Comparison of ENCODE assay signal across 31 cellular contexts in genomic region chr2:212448698-212449097, GRCh38.
A peak's percentile ranks its signal among the peaks of the same experiment; 100 is the strongest.
DNase-seq lines count a peak whose midpoint lies in the region; ATAC-seq, FAIRE-seq and TF ChIP-seq lines count a peak whose summit lies in the region.
"Had no signal": no experiment of that assay in that cellular context is flagged by ENCODE, and none has a peak within 500 bp of the region (broad histone marks: within the 10 kb centered on the region; RNA-seq: fewer than 3 reads in every experiment).

No MANE protein-coding gene starts in this region.

- H4K20me1 ChIP-seq in keratinocyte (ENCODE audit: control insufficient read depth, extremely low read depth, insufficient read depth, low read length): no peaks in the 10 kb centered on the region
- H4K20me1 ChIP-seq in smooth muscle cell (ENCODE audit: low read depth): no peaks in the 10 kb centered on the region
- no peaks in the 10 kb centered on the region for H4K20me1 ChIP-seq in GM23338 (replicated peaks; ENCODE audit: insufficient read depth)

- no peak for ATAC-seq in GM23338
- ATAC-seq in HG03460 (IDR thresholded peaks at IDR 0.05; ENCODE audit: unreplicated experiment): no peak
- ATAC-seq: activated CD8-positive, alpha-beta T cell treated with anti-CD3 and anti-CD28 coated beads, Interleukin-2, amount 10 ng/mL, durations not matched to agents 7 days and 5 days; left ventricle myocardium superior; stimulated activated effector memory CD8-positive, alpha-beta T cell treated with anti-CD3 and anti-CD28 coated beads, Interleukin-12 subunit alpha, Interleukin-12 subunit beta, amount 100 ng/mL, for 72 hours had no signal

- H3K79me2 ChIP-seq in keratinocyte (ENCODE audit: control insufficient read depth, insufficient read depth, low read length) (no peaks in the 10 kb centered on the region), smooth muscle cell (ENCODE audit: low read depth) (no peaks in the 10 kb centered on the region), GM23338 (replicated peaks; ENCODE audit: insufficient read depth) (no peaks in the 10 kb centered on the region)

- 92% methylated on average over 1 of the region's 1 CpG for WGBS in smooth muscle cell (ENCODE audit: low lambda C conversion rate)

- H3K27ac ChIP-seq in keratinocyte (ENCODE audit: control insufficient read depth, insufficient read depth, low read length): no peak overlapping the region
- H3K27ac ChIP-seq in smooth muscle cell (ENCODE audit: low read depth): no peak overlapping the region
- H3K27ac ChIP-seq in GM23338 (ENCODE audit: low read depth): no peak overlapping the region
- H3K27ac ChIP-seq: adrenal gland, cardiac muscle cell, transverse colon, VCaP had no signal

- no peak overlapping the region for H3K4me3 ChIP-seq in keratinocyte (ENCODE audit: control insufficient read depth in 2 of 3, extremely low read depth in 1 of 3, insufficient read depth in 2 of 3, low read depth in 1 of 3, low read length in 3 of 3)
- no peak overlapping the region for H3K4me3 ChIP-seq in smooth muscle cell
- no peak overlapping the region for H3K4me3 ChIP-seq in GM23338
- H3K4me3 ChIP-seq: adrenal gland, cardiac muscle cell, transverse colon had no signal

- H3K4me2 ChIP-seq in keratinocyte (ENCODE audit: control insufficient read depth, extremely low read depth, insufficient read depth, low read depth, low read length): no peak overlapping the region
- no peak overlapping the region for H3K4me2 ChIP-seq in smooth muscle cell
- no peak overlapping the region for H3K4me2 ChIP-seq in GM23338

- H3K9ac ChIP-seq in keratinocyte (ENCODE audit: control insufficient read depth, extremely low read depth, insufficient read depth, low read length) (no peak overlapping the region), smooth muscle cell (ENCODE audit: low read depth) (no peak overlapping the region)

- peak overlapping the region; percentile 23 for H2AFZ ChIP-seq in keratinocyte (ENCODE audit: control insufficient read depth, low read length)
- peak overlapping the region; percentile 12 for H2AFZ ChIP-seq in smooth muscle cell (ENCODE audit: low read depth)
- no peak overlapping the region for H2AFZ ChIP-seq in GM23338

- H3K27me3 Mint-ChIP-seq in GM23338 (ENCODE audit: insufficient read depth, low read depth, poor library complexity): peaks cover 2% of the 10 kb centered on the region
- H3K27me3 Mint-ChIP-seq: activated naive CD4-positive, alpha-beta T cell treated with anti-CD3 and anti-CD28 coated beads, Interleukin-2, amount 10 ng/mL, durations not matched to agents 7 days and 5 days; progenitor cell of endocrine pancreas had no signal

- peaks cover 8% of the 10 kb centered on the region for H3K4me1 ChIP-seq in keratinocyte (ENCODE audit: control insufficient read depth, extremely low read depth, insufficient read depth, low read length)
- H3K4me1 ChIP-seq in smooth muscle cell (ENCODE audit: low read depth): peaks cover 10% of the 10 kb centered on the region
- peaks cover 7% of the 10 kb centered on the region; the same call in 1 of the 2 replicates for H3K4me1 ChIP-seq in GM23338 (ENCODE audit: insufficient read depth)
- H3K4me1 ChIP-seq: adrenal gland, transverse colon had no signal

- H3K9me3 Mint-ChIP-seq in GM23338: no peaks in the 10 kb centered on the region
- H3K9me3 Mint-ChIP-seq: activated naive CD4-positive, alpha-beta T cell treated with anti-CD3 and anti-CD28 coated beads, Interleukin-2, amount 10 ng/mL, durations not matched to agents 7 days and 5 days had no signal

- H3F3A ChIP-seq in smooth muscle cell (ENCODE audit: low read depth): no peaks in the 10 kb centered on the region
- H3F3A ChIP-seq in GM23338 (replicated peaks; ENCODE audit: low read depth): no peaks in the 10 kb centered on the region

- H3K9me2 ChIP-seq in GM23338 (ENCODE audit: insufficient read depth): no peaks in the 10 kb centered on the region

- dilution Hi-C loops in keratinocyte (cut with MboI; ENCODE audit: extremely low pct_ligation_motif_present, low sequenced_read_pairs): no loop called here

- TF ChIP-seq CTCF in keratinocyte (optimal IDR thresholded peaks at IDR 0.05 in 1 of 3, IDR thresholded peaks at IDR 0.05 in 1 of 3, conservative IDR thresholded peaks at IDR 0.05 in 1 of 3; ENCODE audit: extremely low read depth in 1 of 3, insufficient read depth in 2 of 3, low read length in 3 of 3): no peak
- TF ChIP-seq CTCF in smooth muscle cell (IDR thresholded peaks at IDR 0.05; ENCODE audit: borderline replicate concordance, insufficient read depth, poor library complexity, severe bottlenecking): no peak
- TF ChIP-seq CTCF in GM23338 (conservative IDR thresholded peaks at IDR 0.05; ENCODE audit: low read depth in 2 of 2): no peak

- no peak overlapping the region for H3K27ac Mint-ChIP-seq in GM23338
- H3K27ac Mint-ChIP-seq: activated CD8-positive, alpha-beta T cell treated with anti-CD3 and anti-CD28 coated beads, Interleukin-2, amount 10 ng/mL, durations not matched to agents 7 days and 5 days; activated naive CD4-positive, alpha-beta T cell treated with anti-CD3 and anti-CD28 coated beads, Interleukin-2, amount 10 ng/mL, durations not matched to agents 7 days and 5 days; stimulated activated effector memory CD8-positive, alpha-beta T cell treated with anti-CD3 and anti-CD28 coated beads, Interleukin-12 subunit alpha, Interleukin-12 subunit beta, amount 100 ng/mL, for 72 hours had no signal

- H3K36me3 ChIP-seq in keratinocyte (ENCODE audit: control insufficient read depth in 2 of 2, extremely low read depth in 1 of 2, insufficient read depth in 2 of 2, low read length in 2 of 2) (no peaks in the 10 kb centered on the region), smooth muscle cell (ENCODE audit: low read depth) (no peaks in the 10 kb centered on the region), GM23338 (ENCODE audit: insufficient read depth) (no peaks in the 10 kb centered on the region)
- H3K36me3 ChIP-seq: adrenal gland, cardiac muscle cell, transverse colon had no signal

- H3K9me1 ChIP-seq in keratinocyte (ENCODE audit: control insufficient read depth, extremely low read depth, insufficient read depth, low read length): no peaks in the 10 kb centered on the region

- no peaks in the 10 kb centered on the region for H3K27me3 ChIP-seq in keratinocyte (ENCODE audit: control insufficient read depth, extremely low read depth, insufficient read depth, low read length)
- H3K27me3 ChIP-seq in smooth muscle cell (ENCODE audit: low read depth): no peaks in the 10 kb centered on the region
- no peaks in the 10 kb centered on the region for H3K27me3 ChIP-seq in GM23338 (ENCODE audit: insufficient read depth)
- H3K27me3 ChIP-seq: adrenal gland, cardiac muscle cell, transverse colon had no signal

- H3K4me3 Mint-ChIP-seq in GM23338: no peak overlapping the region
- H3K4me3 Mint-ChIP-seq: activated CD8-positive, alpha-beta T cell treated with anti-CD3 and anti-CD28 coated beads, Interleukin-2, amount 10 ng/mL, durations not matched to agents 7 days and 5 days; activated naive CD4-positive, alpha-beta T cell treated with anti-CD3 and anti-CD28 coated beads, Interleukin-2, amount 10 ng/mL, durations not matched to agents 7 days and 5 days; stimulated activated effector memory CD8-positive, alpha-beta T cell treated with anti-CD3 and anti-CD28 coated beads, Interleukin-12 subunit alpha, Interleukin-12 subunit beta, amount 100 ng/mL, for 72 hours had no signal

- no peaks in the 10 kb centered on the region for H3K36me3 Mint-ChIP-seq in GM23338 (ENCODE audit: low read depth)
- H3K36me3 Mint-ChIP-seq: activated naive CD4-positive, alpha-beta T cell treated with anti-CD3 and anti-CD28 coated beads, Interleukin-2, amount 10 ng/mL, durations not matched to agents 7 days and 5 days; stimulated activated effector memory CD8-positive, alpha-beta T cell treated with anti-CD3 and anti-CD28 coated beads, Interleukin-12 subunit alpha, Interleukin-12 subunit beta, amount 100 ng/mL, for 72 hours had no signal

- H3K9me3 ChIP-seq in keratinocyte (ENCODE audit: control insufficient read depth, low read depth, low read length) (no peaks in the 10 kb centered on the region), smooth muscle cell (replicated peaks; ENCODE audit: low read depth) (no peaks in the 10 kb centered on the region)
- H3K9me3 ChIP-seq: adrenal gland, transverse colon had no signal

- DNase-seq in H4 (ENCODE audit: low spot score) (peak; percentile 47), SW480 (ENCODE audit: low spot score) (peak; percentile 73), keratinocyte (ENCODE audit: low read depth, low spot score) (no peak), smooth muscle cell (lab: John Stamatoyannopoulos, UW; ENCODE audit: unreplicated experiment) (no peak), SKM-1 treated with dmso at 0.1 percent for 144 hours (lab: John Stamatoyannopoulos, UW; ENCODE audit: unreplicated experiment) (no peak), GM23338 (ENCODE audit: low spot score) (no peak)
- DNase-seq: activated CD4-positive, alpha-beta T cell treated with anti-CD3 and anti-CD28 coated beads for 4 hours; activated CD8-positive, alpha-beta T cell treated with anti-CD3 and anti-CD28 coated beads, Interleukin-2, amount 10 ng/mL, durations not matched to agents 7 days and 5 days; activated naive CD4-positive, alpha-beta T cell treated with anti-CD3 and anti-CD28 coated beads, Interleukin-2, amount 10 ng/mL, durations not matched to agents 7 days and 5 days; adrenal gland; DMS79 treated with DMSO at 0.1 percent for 48 hours; effector CD4-positive, alpha-beta T cell; GF-D8; KBM-7; left ventricle myocardium superior; mesendoderm; NCI-H1105; NCI-H2029; NCI-H2227 treated with DMSO at 0.1 percent for 48 hours; NCI-H526 treated with DMSO at 0.1 percent for 48 hours; SIG-M5; stimulated activated CD4-positive, alpha-beta T cell treated with anti-CD3 and anti-CD28 coated beads, Interleukin-15, amount 100 ng/mL, for 24 hours; T1000; transverse colon had no signal

- peaks cover 12% of the 10 kb centered on the region for H3K4me1 Mint-ChIP-seq in GM23338
- H3K4me1 Mint-ChIP-seq: activated naive CD4-positive, alpha-beta T cell treated with anti-CD3 and anti-CD28 coated beads, Interleukin-2, amount 10 ng/mL, durations not matched to agents 7 days and 5 days; stimulated activated effector memory CD8-positive, alpha-beta T cell treated with anti-CD3 and anti-CD28 coated beads, Interleukin-12 subunit alpha, Interleukin-12 subunit beta, amount 100 ng/mL, for 72 hours had no signal

- FAIRE-seq in keratinocyte (lab: Jason Lieb, UNC): no peak
- FAIRE-seq: colon, HTR-8/SVneo had no signal

TF ChIP-seq in GM23338, 12 proteins besides CTCF, POLR2A, EP300 and RAD21:
- TF ChIP-seq STAT1 (IDR thresholded peaks at IDR 0.05; ENCODE audit: unreplicated experiment) (no peak), ZNF331 (CRISPR knock-in tag; IDR thresholded peaks at IDR 0.05; ENCODE audit: low read depth) (no peak)

Comparison
In these comparisons a context has a peak if more than half of its experiments do, and no peak if none do; other contexts are left out.
1. DNase-seq: peak in H4 (single experiment) and SW480 (single experiment); none in keratinocyte (single experiment), smooth muscle cell (single experiment), SKM-1 treated with dmso at 0.1 percent for 144 hours (single experiment) and GM23338 (single experiment).